9 cellular contexts compared by ENCODE assay signal in genomic region chr12:58920956-58921861, GRCh38. TPM values are rescaled to one million over a fixed set of nuclear protein-coding genes. Genes with fewer than 3 reads are reported as not detected.
A peak's percentile ranks its signal among the peaks of the same experiment; 100 is the strongest.
DNase-seq lines count a peak whose midpoint lies in the region; ATAC-seq and TF ChIP-seq lines count a peak whose summit lies in the region.
"Had no signal": no experiment of that assay in that cellular context is flagged by ENCODE, and none has a peak within 500 bp of the region (broad histone marks: within the 10 kb centered on the region; RNA-seq: fewer than 3 reads in every experiment).

No MANE protein-coding gene starts in this region.

- intact Hi-C loops in body of pancreas (cut with DNase I): no loop called here

- H3K4me1 ChIP-seq in SK-N-SH (ENCODE audit: control insufficient read depth in 1 of 2, insufficient read depth in 2 of 2, low read depth in 1 of 2, low read length in 1 of 2) (peaks cover 0 to 7% of the 10 kb centered on the region in 2 experiments; a peak in 1 of 4 replicates), body of pancreas (peaks cover 58% of the 10 kb centered on the region), liver (ENCODE audit: control insufficient read depth in 4 of 4, insufficient read depth in 4 of 4, low read length in 3 of 4) (peaks cover 2 to 25% (median 15%) of the 10 kb centered on the region in 4 donors)

- H3K27me3 ChIP-seq in SK-N-SH (ENCODE audit: insufficient read depth) (peaks cover 35% of the 10 kb centered on the region), body of pancreas (no peaks in the 10 kb centered on the region), liver (ENCODE audit: control insufficient read depth in 4 of 4, insufficient read depth in 4 of 4, low read length in 3 of 4) (no peaks in the 10 kb centered on the region)

- no peaks in the 10 kb centered on the region for H3K9me2 ChIP-seq in SK-N-SH

- no peak for TF ChIP-seq RAD21 in SK-N-SH (IDR thresholded peaks at IDR 0.05; ENCODE audit: low read length)
- no peak for TF ChIP-seq RAD21 in liver (IDR thresholded peaks at IDR 0.05)

- H3F3A ChIP-seq in SK-N-SH (replicated peaks; ENCODE audit: insufficient read depth): no peaks in the 10 kb centered on the region

- H2AFZ ChIP-seq in SK-N-SH (ENCODE audit: low read depth): peak overlapping the region; percentile 87

- POLR2A ChIA-PET in SK-N-SH (lab: Yijun Ruan, JAX): no interaction called here

- no peak for TF ChIP-seq POLR2A in body of pancreas (IDR thresholded peaks at IDR 0.05)

- H3K9me3 ChIP-seq in SK-N-SH (no peaks in the 10 kb centered on the region), body of pancreas (no peaks in the 10 kb centered on the region), liver (ENCODE audit: control insufficient read depth in 4 of 4, low read length in 3 of 4) (no peaks in the 10 kb centered on the region)

- TF ChIP-seq CTCF in SK-N-SH (IDR thresholded peaks at IDR 0.05) (no peak), body of pancreas (IDR thresholded peaks at IDR 0.05) (no peak), liver (IDR thresholded peaks at IDR 0.05; ENCODE audit: low read depth, low read length, missing input control) (no peak)

- peak overlapping the region; percentile 92 for H3K4me2 ChIP-seq in SK-N-SH

- CTCF ChIA-PET in SK-N-SH (lab: Yijun Ruan, JAX): interaction anchor here (0.9 kb wide), 1 partner anchor 244 kb away, joined by 3 read pairs; no protein-coding TSS in a partner anchor

- WGBS in SK-N-SH (ENCODE audit: low lambda C conversion rate): 25% methylated on average over 15 of the region's 15 CpGs
- 19 to 22% methylated on average over 15 of the region's 15 CpGs for WGBS in body of pancreas, 2 donors
- 42% methylated on average over 15 of the region's 15 CpGs for WGBS in liver

- ATAC-seq in SK-N-SH treated with all-trans-retinoic acid at 6 μM for 48 hours: no peak
- ATAC-seq in body of pancreas: no peak
- no peak for ATAC-seq in GM18858 (IDR thresholded peaks at IDR 0.05; ENCODE audit: unreplicated experiment)
- ATAC-seq in GM19463 (IDR thresholded peaks at IDR 0.05; ENCODE audit: unreplicated experiment): no peak
- ATAC-seq: naive thymus-derived CD4-positive, alpha-beta T cell had no signal

- no peaks in the 10 kb centered on the region for H3K79me2 ChIP-seq in SK-N-SH (ENCODE audit: insufficient read depth)

- DNase-seq in SK-N-SH (no peak), body of pancreas (peak in 3 of 4 donors; percentile 28 to 43 (median 37))
- no peak for DNase-seq in activated T-cell treated with anti-CD3 and anti-CD28 coated beads, Interleukin-2, amount 50 U/mL, for 48 hours

- H4K20me1 ChIP-seq in SK-N-SH (ENCODE audit: insufficient read depth): no peaks in the 10 kb centered on the region

- no peaks in the 10 kb centered on the region for H3K36me3 ChIP-seq in SK-N-SH (replicated peaks in 1 of 2; ENCODE audit: control insufficient read depth in 1 of 2, insufficient read depth in 2 of 2, low read length in 1 of 2)
- no peaks in the 10 kb centered on the region for H3K36me3 ChIP-seq in body of pancreas (replicated peaks in 1 of 2; ENCODE audit: insufficient read depth in 1 of 2, low read depth in 2 of 2)
- H3K36me3 ChIP-seq in liver (ENCODE audit: control insufficient read depth in 4 of 4, insufficient read depth in 3 of 4, low read depth in 1 of 4, low read length in 3 of 4): no peaks in the 10 kb centered on the region

- H3K4me3 ChIP-seq in SK-N-SH (ENCODE audit: low read depth in 2 of 2, low read length in 1 of 2) (peak overlapping the region in 1 of 2 experiments; percentile 65; a peak in 1 of 4 replicates), body of pancreas (peak overlapping the region in 1 of 2 donors; percentile 90), liver (ENCODE audit: low read depth in 1 of 3, low read length in 3 of 3) (peak overlapping the region in 2 of 3 donors; percentile 74 to 87)

- H3K27ac ChIP-seq in SK-N-SH (ENCODE audit: low read depth in 2 of 2, low read length in 1 of 2) (no peak overlapping the region), body of pancreas (peak overlapping the region; percentile 94 to 98 (median 96)), liver (ENCODE audit: low read depth in 1 of 2, low read length in 2 of 2) (peak overlapping the region; percentile 92 to 95), temporal lobe (ENCODE audit: low read depth, low read length) (peak overlapping the region; percentile 25)

- no peak for TF ChIP-seq EP300 in SK-N-SH (IDR thresholded peaks at IDR 0.05; ENCODE audit: borderline replicate concordance in 1 of 2, low read depth in 1 of 2, low read length in 1 of 2)

- no peak overlapping the region for H3K9ac ChIP-seq in SK-N-SH
- H3K9ac ChIP-seq in liver (ENCODE audit: low read depth in 1 of 2, low read length in 2 of 2): peak overlapping the region in 1 of 2 donors; percentile 91

TF ChIP-seq in SK-N-SH, 30 proteins besides CTCF, POLR2A, EP300 and RAD21 (continues in another document):
- TF ChIP-seq FOSL2 (IDR thresholded peaks at IDR 0.05; ENCODE audit: borderline replicate concordance, low read depth) (no peak), PBX3 (IDR thresholded peaks at IDR 0.05) (no peak), RFX5 (IDR thresholded peaks at IDR 0.05; ENCODE audit: low read length) (no peak)

TF ChIP-seq in SK-N-SH treated with all-trans-retinoic acid at 6 μM for 48 hours, 23 proteins besides CTCF, POLR2A, EP300 and RAD21 (continues in another document):
- TF ChIP-seq OSR1 (CRISPR knock-in tag; IDR thresholded peaks at IDR 0.05) (no peak), RARB (CRISPR knock-in tag; IDR thresholded peaks at IDR 0.05) (no peak), TOX (CRISPR knock-in tag; IDR thresholded peaks at IDR 0.05; ENCODE audit: borderline replicate concordance) (no peak), ISL1 (CRISPR knock-in tag; IDR thresholded peaks at IDR 0.05) (no peak), GLIS3 (CRISPR knock-in tag; IDR thresholded peaks at IDR 0.05) (no peak), ZNF70 (CRISPR knock-in tag; IDR thresholded peaks at IDR 0.05) (no peak), ZFP30 (CRISPR knock-in tag; IDR thresholded peaks at IDR 0.05) (no peak), SNAI2 (CRISPR knock-in tag; IDR thresholded peaks at IDR 0.05) (no peak), BACH2 (CRISPR knock-in tag; IDR thresholded peaks at IDR 0.05; ENCODE audit: borderline replicate concordance) (no peak), CSRNP3 (CRISPR knock-in tag; IDR thresholded peaks at IDR 0.05) (no peak), PPARA (CRISPR knock-in tag; IDR thresholded peaks at IDR 0.05; ENCODE audit: borderline replicate concordance) (no peak)

TF ChIP-seq in liver, 16 proteins besides CTCF, POLR2A, EP300 and RAD21:
- TF ChIP-seq HNF4A (conservative IDR thresholded peaks at IDR 0.05) (peak; percentile 71 to 87), ZBTB33 (IDR thresholded peaks at IDR 0.05) (peak; percentile 7), RXRA (IDR thresholded peaks at IDR 0.05) (no peak), GABPA (IDR thresholded peaks at IDR 0.05 in 1 of 2, conservative IDR thresholded peaks at IDR 0.05 in 1 of 2) (no peak), MAX (IDR thresholded peaks at IDR 0.05) (no peak), HNF4G (IDR thresholded peaks at IDR 0.05) (peak; percentile 67), ATF3 (IDR thresholded peaks at IDR 0.05) (no peak), SP1 (IDR thresholded peaks at IDR 0.05) (peak; percentile 44)

RNA-seq across cellular contexts. Expression of gene LRIG3, which starts 0.9 kb away (rescaled TPM):
- polyA plus RNA-seq in SK-N-SH (2012; rRNA removed): 0.03 and 0.08 TPM in 2 replicates
- 0.03 and 0.13 TPM in 2 replicates for polyA plus RNA-seq in SK-N-SH (2012; cell fraction: cytosol; rRNA removed)
- 0.05 and 0.29 TPM in 2 replicates for polyA plus RNA-seq in SK-N-SH (2012; cell fraction: nucleus; rRNA removed)
- 10 to 100 TPM; 68.6 to 71.6 TPM for total RNA-seq in body of pancreas
- total RNA-seq in liver: 10 to 100 TPM; 14.5 to 17.0 TPM
- 1 to 10 TPM; 2.9 to 7.0 TPM for polyA plus RNA-seq in liver
- 12.3 TPM for total RNA-seq in temporal lobe
- polyA plus RNA-seq: naive thymus-derived CD4-positive, alpha-beta T cell had no signal

Comparison
In these comparisons a context has a peak if more than half of its experiments do, and no peak if none do; other contexts are left out.
1. DNase-seq: peak in body of pancreas (3 of 4); none in SK-N-SH (single experiment) and activated T-cell treated with anti-CD3 and anti-CD28 coated beads, Interleukin-2, amount 50 U/mL, for 48 hours (0 of 2).
2. H3K27ac ChIP-seq: peak in body of pancreas (4 of 4), liver (2 of 2) and temporal lobe (single experiment); none in SK-N-SH (0 of 2).